In genomic region chr12:93753285-93753684, GRCh38 we compare ENCODE assay signal across 3 cellular contexts.
TF ChIP-seq lines count a peak whose summit lies in the region.

No MANE protein-coding gene starts in this region.

TF ChIP-seq in liver, 16 proteins besides CTCF, POLR2A, EP300 and RAD21:
- TF ChIP-seq, protein P1, sequence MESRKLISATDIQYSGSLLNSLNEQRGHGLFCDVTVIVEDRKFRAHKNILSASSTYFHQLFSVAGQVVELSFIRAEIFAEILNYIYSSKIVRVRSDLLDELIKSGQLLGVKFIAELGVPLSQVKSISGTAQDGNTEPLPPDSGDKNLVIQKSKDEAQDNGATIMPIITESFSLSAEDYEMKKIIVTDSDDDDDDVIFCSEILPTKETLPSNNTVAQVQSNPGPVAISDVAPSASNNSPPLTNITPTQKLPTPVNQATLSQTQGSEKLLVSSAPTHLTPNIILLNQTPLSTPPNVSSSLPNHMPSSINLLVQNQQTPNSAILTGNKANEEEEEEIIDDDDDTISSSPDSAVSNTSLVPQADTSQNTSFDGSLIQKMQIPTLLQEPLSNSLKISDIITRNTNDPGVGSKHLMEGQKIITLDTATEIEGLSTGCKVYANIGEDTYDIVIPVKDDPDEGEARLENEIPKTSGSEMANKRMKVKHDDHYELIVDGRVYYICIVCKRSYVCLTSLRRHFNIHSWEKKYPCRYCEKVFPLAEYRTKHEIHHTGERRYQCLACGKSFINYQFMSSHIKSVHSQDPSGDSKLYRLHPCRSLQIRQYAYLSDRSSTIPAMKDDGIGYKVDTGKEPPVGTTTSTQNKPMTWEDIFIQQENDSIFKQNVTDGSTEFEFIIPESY (IDR thresholded peaks at IDR 0.05) = no peak
- TF ChIP-seq HNF4G (IDR thresholded peaks at IDR 0.05) (peak; percentile 69), SP1 (IDR thresholded peaks at IDR 0.05) (peak; percentile 53), HNF4A (conservative IDR thresholded peaks at IDR 0.05) (peak; percentile 79 to 93)

TF ChIP-seq in HepG2, 621 proteins besides CTCF, POLR2A, EP300 and RAD21:
- TF ChIP-seq, protein P2, sequence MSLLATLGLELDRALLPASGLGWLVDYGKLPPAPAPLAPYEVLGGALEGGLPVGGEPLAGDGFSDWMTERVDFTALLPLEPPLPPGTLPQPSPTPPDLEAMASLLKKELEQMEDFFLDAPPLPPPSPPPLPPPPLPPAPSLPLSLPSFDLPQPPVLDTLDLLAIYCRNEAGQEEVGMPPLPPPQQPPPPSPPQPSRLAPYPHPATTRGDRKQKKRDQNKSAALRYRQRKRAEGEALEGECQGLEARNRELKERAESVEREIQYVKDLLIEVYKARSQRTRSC (CRISPR knock-in tag; IDR thresholded peaks at IDR 0.05; ENCODE audit: low read depth) = no peak
- TF ChIP-seq, protein P3, sequence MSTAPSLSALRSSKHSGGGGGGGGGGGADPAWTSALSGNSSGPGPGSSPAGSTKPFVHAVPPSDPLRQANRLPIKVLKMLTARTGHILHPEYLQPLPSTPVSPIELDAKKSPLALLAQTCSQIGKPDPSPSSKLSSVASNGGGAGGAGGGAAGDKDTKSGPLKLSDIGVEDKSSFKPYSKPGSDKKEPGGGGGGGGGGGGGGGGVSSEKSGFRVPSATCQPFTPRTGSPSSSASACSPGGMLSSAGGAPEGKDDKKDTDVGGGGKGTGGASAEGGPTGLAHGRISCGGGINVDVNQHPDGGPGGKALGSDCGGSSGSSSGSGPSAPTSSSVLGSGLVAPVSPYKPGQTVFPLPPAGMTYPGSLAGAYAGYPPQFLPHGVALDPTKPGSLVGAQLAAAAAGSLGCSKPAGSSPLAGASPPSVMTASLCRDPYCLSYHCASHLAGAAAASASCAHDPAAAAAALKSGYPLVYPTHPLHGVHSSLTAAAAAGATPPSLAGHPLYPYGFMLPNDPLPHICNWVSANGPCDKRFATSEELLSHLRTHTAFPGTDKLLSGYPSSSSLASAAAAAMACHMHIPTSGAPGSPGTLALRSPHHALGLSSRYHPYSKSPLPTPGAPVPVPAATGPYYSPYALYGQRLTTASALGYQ (CRISPR knock-in tag; IDR thresholded peaks at IDR 0.05) = no peak
- TF ChIP-seq, protein P4, sequence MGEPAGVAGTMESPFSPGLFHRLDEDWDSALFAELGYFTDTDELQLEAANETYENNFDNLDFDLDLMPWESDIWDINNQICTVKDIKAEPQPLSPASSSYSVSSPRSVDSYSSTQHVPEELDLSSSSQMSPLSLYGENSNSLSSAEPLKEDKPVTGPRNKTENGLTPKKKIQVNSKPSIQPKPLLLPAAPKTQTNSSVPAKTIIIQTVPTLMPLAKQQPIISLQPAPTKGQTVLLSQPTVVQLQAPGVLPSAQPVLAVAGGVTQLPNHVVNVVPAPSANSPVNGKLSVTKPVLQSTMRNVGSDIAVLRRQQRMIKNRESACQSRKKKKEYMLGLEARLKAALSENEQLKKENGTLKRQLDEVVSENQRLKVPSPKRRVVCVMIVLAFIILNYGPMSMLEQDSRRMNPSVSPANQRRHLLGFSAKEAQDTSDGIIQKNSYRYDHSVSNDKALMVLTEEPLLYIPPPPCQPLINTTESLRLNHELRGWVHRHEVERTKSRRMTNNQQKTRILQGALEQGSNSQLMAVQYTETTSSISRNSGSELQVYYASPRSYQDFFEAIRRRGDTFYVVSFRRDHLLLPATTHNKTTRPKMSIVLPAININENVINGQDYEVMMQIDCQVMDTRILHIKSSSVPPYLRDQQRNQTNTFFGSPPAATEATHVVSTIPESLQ (CRISPR knock-in tag; conservative IDR thresholded peaks at IDR 0.05) = no peak
- TF ChIP-seq HNRNPLL (IDR thresholded peaks at IDR 0.05; ENCODE audit: low read depth, low read length, poor library complexity, severe bottlenecking) = no peak

TF ChIP-seq in IMR-90, 13 proteins besides CTCF, POLR2A, EP300 and RAD21:
- TF ChIP-seq MAFK (IDR thresholded peaks at IDR 0.05; ENCODE audit: low read depth, low read length) (no peak), CEBPB (IDR thresholded peaks at IDR 0.05; ENCODE audit: low read depth, low read length) (no peak), RCOR1 (IDR thresholded peaks at IDR 0.05; ENCODE audit: insufficient replicate concordance, low read length) (no peak), RFX5 (IDR thresholded peaks at IDR 0.05; ENCODE audit: low read depth, low read length) (no peak), FOS (IDR thresholded peaks at IDR 0.05; ENCODE audit: low read depth, low read length) (no peak), SMC3 (IDR thresholded peaks at IDR 0.05; ENCODE audit: low read depth, low read length) (no peak), NFE2L2 (IDR thresholded peaks at IDR 0.05; ENCODE audit: low read depth, low read length) (no peak), MXI1 (IDR thresholded peaks at IDR 0.05; ENCODE audit: borderline replicate concordance, low read depth, low read length) (no peak), MAZ (IDR thresholded peaks at IDR 0.05; ENCODE audit: borderline replicate concordance, low read depth, low read length) (no peak), CHD1 (IDR thresholded peaks at IDR 0.05; ENCODE audit: low read depth, low read length) (no peak), BHLHE40 (IDR thresholded peaks at IDR 0.05; ENCODE audit: low read depth, low read length) (no peak)
- TF ChIP-seq, protein P5, sequence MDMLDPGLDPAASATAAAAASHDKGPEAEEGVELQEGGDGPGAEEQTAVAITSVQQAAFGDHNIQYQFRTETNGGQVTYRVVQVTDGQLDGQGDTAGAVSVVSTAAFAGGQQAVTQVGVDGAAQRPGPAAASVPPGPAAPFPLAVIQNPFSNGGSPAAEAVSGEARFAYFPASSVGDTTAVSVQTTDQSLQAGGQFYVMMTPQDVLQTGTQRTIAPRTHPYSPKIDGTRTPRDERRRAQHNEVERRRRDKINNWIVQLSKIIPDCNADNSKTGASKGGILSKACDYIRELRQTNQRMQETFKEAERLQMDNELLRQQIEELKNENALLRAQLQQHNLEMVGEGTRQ (IDR thresholded peaks at IDR 0.05; ENCODE audit: low read depth, low read length) = no peak
- TF ChIP-seq, protein P6, sequence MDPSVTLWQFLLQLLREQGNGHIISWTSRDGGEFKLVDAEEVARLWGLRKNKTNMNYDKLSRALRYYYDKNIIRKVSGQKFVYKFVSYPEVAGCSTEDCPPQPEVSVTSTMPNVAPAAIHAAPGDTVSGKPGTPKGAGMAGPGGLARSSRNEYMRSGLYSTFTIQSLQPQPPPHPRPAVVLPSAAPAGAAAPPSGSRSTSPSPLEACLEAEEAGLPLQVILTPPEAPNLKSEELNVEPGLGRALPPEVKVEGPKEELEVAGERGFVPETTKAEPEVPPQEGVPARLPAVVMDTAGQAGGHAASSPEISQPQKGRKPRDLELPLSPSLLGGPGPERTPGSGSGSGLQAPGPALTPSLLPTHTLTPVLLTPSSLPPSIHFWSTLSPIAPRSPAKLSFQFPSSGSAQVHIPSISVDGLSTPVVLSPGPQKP (IDR thresholded peaks at IDR 0.05; ENCODE audit: borderline replicate concordance, low read depth, low read length) = no peak
